9 cellular contexts compared by ENCODE assay signal in the genomic region with DNA sequence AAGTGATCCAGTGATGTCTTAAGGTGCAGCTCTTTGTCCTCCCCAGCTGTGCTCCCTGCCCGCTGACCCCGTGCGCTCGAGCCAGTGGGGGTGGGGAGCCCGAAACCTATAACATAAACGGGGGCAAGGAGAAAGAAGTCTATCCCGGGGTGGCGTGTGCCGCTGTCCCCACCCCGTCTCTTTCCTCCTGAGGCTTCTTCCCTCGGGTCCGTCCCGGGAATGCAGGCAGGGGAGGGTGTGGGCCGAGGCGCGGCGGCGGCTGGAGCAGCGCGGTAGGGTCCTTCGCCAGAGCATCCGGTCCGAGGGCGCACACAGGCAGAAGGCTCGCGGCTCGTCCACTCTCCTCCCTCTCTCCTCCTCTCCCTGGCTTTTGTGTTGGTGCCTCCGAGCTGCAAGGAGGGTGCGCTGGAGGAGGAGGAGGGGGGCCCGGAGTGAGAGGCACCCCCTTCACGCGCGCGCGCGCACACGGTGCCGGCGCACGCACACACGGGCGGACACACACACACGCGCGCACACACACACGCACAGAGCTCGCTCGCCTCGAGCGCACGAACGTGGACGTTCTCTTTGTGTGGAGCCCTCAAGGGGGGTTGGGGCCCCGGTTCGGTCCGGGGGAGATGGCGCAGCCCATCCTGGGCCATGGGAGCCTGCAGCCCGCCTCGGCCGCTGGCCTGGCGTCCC. TPM values are rescaled to one million over a fixed set of nuclear protein-coding genes. Genes with fewer than 3 reads are reported as not detected.
DNase-seq lines count a peak whose midpoint lies in the region; TF ChIP-seq lines count a peak whose summit lies in the region.
"Had no signal": no experiment of that assay in that cellular context is flagged by ENCODE, and none has a peak within 500 bp of the region (broad histone marks: within the 10 kb centered on the region; RNA-seq: fewer than 3 reads in every experiment).

A gene (plus strand): TSS at position 517 of the 681 bp plus-strand sequence. CDS start 101 bp downstream, at position 618.

- H3K27me3 ChIP-seq in SJCRH30 = no peaks in the 10 kb centered on the region
- no peaks in the 10 kb centered on the region for H3K27me3 ChIP-seq in rectal smooth muscle tissue (ENCODE audit: control insufficient read depth, insufficient read depth, low read length)

- no peak within 1 kb of the TSS for H3K9ac ChIP-seq in rectal smooth muscle tissue (ENCODE audit: low read length)

- peaks cover 35% of the 10 kb centered on the region for H3K4me1 Mint-ChIP-seq in HFFc6 (ENCODE audit: low read depth)

- H3K4me1 ChIP-seq in SJCRH30 = no peaks in the 10 kb centered on the region; the same call in 1 of the 2 replicates
- H3K4me1 ChIP-seq in rectal smooth muscle tissue (ENCODE audit: control insufficient read depth, insufficient read depth, low read length) = no peaks in the 10 kb centered on the region

- DNase-seq in D341Med (ENCODE audit: low spot score) = peak; percentile 60
- DNase-seq in HFFc6 = no peak
- DNase-seq in SJCRH30 = no peak
- DNase-seq in hippocampal formation (lab: John Stamatoyannopoulos, UW) = peak; percentile 61 to 67
- no peak for DNase-seq in H4 (ENCODE audit: low spot score)
- no peak for DNase-seq in HPDE6-E6E7 (ENCODE audit: extremely low spot score)

- no peak within 1 kb of the TSS for H3K27ac ChIP-seq in SJCRH30
- peak within 1 kb of the TSS; percentile 94 for H3K27ac ChIP-seq in angular gyrus (ENCODE audit: low read depth, low read length)
- H3K27ac ChIP-seq in rectal smooth muscle tissue (ENCODE audit: low read depth, low read length) = no peak within 1 kb of the TSS

- peak within 1 kb of the TSS; percentile 42 for H3K4me3 ChIP-seq in SJCRH30
- peak within 1 kb of the TSS; percentile 65 for H3K4me3 ChIP-seq in rectal smooth muscle tissue (ENCODE audit: low read length)

- H3K4me3 Mint-ChIP-seq in HFFc6 = peak within 1 kb of the TSS; percentile 72

- no peaks in the 10 kb centered on the region for H3K36me3 Mint-ChIP-seq in HFFc6 (ENCODE audit: low read depth)

- H3K36me3 ChIP-seq in SJCRH30 = no peaks in the 10 kb centered on the region
- H3K36me3 ChIP-seq in rectal smooth muscle tissue (ENCODE audit: control insufficient read depth, insufficient read depth, low read length) = no peaks in the 10 kb centered on the region

- no peaks in the 10 kb centered on the region for H3K9me3 ChIP-seq in SJCRH30 (replicated peaks)

- no peak for TF ChIP-seq CTCF in HFFc6 (IDR thresholded peaks at IDR 0.05)

- no peaks in the 10 kb centered on the region for H3K27me3 Mint-ChIP-seq in HFFc6 (ENCODE audit: insufficient read depth)

- H3K27ac Mint-ChIP-seq in HFFc6 = peak within 1 kb of the TSS; percentile 91

- H3K9me3 Mint-ChIP-seq in HFFc6 = no peaks in the 10 kb centered on the region

RNA-seq across cellular contexts. Expression of the gene that starts here (rescaled TPM):
- total RNA-seq in HFFc6 (2021; fragmentation: NEBNext Ultra II Directional; extraction: Animal tissue kit (Norgen Biotek cat#: 25700)) = under 1 TPM; 0.17 to 0.66 (median 0.44) TPM
- total RNA-seq in SJCRH30 (2014; rRNA removed; shearing (Covaris generic)) = 0.34 TPM in 1 of 2 replicates, not detected in the other
- total RNA-seq in H4 (2014; rRNA removed; shearing (Covaris generic)) = not detected in 2 replicates
- total RNA-seq: NCI-H460 had no signal

Comparison
In these comparisons a context has a peak if more than half of its experiments do, and no peak if none do; other contexts are left out.
1. DNase-seq: peak in D341Med (single experiment) and hippocampal formation (2 of 2); none in HFFc6 (single experiment), SJCRH30 (0 of 2), H4 (single experiment) and HPDE6-E6E7 (single experiment).